Comparison of ENCODE assay signal across 23 cellular contexts in the genomic region with DNA sequence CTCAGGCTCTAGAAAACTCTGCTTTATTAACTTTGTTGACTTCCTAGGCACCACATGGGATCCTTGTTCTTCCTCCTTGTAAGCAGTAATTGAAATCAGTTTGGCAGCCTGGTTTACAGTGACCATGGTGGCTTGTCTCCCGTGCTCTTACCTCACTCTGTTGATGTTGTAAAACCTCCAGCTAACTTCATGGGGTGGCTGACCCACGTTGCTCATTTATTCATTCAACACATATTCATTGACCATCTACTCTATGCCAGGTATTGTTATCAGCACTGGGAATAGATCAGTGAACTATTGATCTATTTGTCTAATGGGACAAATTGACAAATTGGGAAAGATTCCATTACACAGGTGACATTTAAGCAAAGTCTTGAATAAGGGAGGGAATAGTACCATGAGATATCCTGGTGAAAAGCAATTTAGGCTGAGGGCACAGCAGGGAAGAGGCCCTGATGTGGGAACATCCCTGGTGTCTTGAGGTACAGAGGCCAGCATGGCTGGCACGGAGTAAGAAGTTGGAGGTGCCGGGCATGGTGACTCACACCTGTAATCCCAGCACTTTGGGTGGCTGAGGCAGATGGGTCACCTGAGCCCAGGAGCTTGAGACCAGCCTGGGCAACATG. TPM values are rescaled to one million over a fixed set of nuclear protein-coding genes. Genes with fewer than 3 reads are reported as not detected.
DNase-seq lines count a peak whose midpoint lies in the region; ATAC-seq, FAIRE-seq and TF ChIP-seq lines count a peak whose summit lies in the region.
"Had no signal": no experiment of that assay in that cellular context is flagged by ENCODE, and none has a peak within 500 bp of the region (broad histone marks: within the 10 kb centered on the region; RNA-seq: fewer than 3 reads in every experiment).

No MANE protein-coding gene starts in this region.

- H3K27ac ChIP-seq in liver (ENCODE audit: low read depth in 1 of 2, low read length in 2 of 2) (no peak overlapping the region), HepG2 (ENCODE audit: extremely low read length, insufficient read depth, low read length) (no peak overlapping the region), right lobe of liver (no peak overlapping the region), vagina (peak overlapping the region; percentile 30)
- H3K27ac ChIP-seq: 22Rv1; A549; BLaER1 treated with 17β-estradiol and CSF1 and Interleukin-3, amounts not matched to agents 10 nM and 100 nM; C4-2B had no signal

- CTCF ChIA-PET in HepG2 (lab: Yijun Ruan, JAX; ENCODE audit: low intra/inter-chr PET ratio, low total read pairs), result no interaction called here

- H4K20me1 ChIP-seq in HepG2 (ENCODE audit: insufficient read depth, low read length), result no peaks in the 10 kb centered on the region; the same call in 1 of the 2 replicates
- H4K20me1 ChIP-seq: BLaER1 treated with 17β-estradiol and CSF1 and Interleukin-3, amounts not matched to agents 10 nM and 100 nM had no signal

- H3K4me3 ChIP-seq in liver (ENCODE audit: low read depth in 1 of 3, low read length in 3 of 3), result no peak overlapping the region
- H3K4me3 ChIP-seq in HepG2 (replicated peaks in 1 of 3; ENCODE audit: insufficient read depth in 1 of 3, low read depth in 2 of 3, low read length in 3 of 3), result no peak overlapping the region
- H3K4me3 ChIP-seq in right lobe of liver, result no peak overlapping the region
- no peak overlapping the region for H3K4me3 ChIP-seq in vagina
- H3K4me3 ChIP-seq: A549; BLaER1 treated with 17β-estradiol and CSF1 and Interleukin-3, amounts not matched to agents 10 nM and 100 nM had no signal

- ATAC-seq in HepG2 (no peak), right lobe of liver (peak; percentile 68 to 88 (median 75))
- ATAC-seq: A549; CD8-positive, alpha-beta T cell had no signal

- TF ChIP-seq RAD21 in liver (IDR thresholded peaks at IDR 0.05), result peak in 1 of 2 donors; percentile 20
- no peak for TF ChIP-seq RAD21 in HepG2 (CRISPR knock-in tag; IDR thresholded peaks at IDR 0.05)

- in situ Hi-C loops in HepG2 (cut with HindIII; ENCODE audit: extremely low pct_ligation_motif_present, low pct_unique_long_range_greater_than_20kb), result no loop called here

- no peaks in the 10 kb centered on the region for H3K36me3 ChIP-seq in liver (ENCODE audit: control insufficient read depth in 4 of 4, insufficient read depth in 3 of 4, low read depth in 1 of 4, low read length in 3 of 4)
- no peaks in the 10 kb centered on the region for H3K36me3 ChIP-seq in HepG2 (replicated peaks in 1 of 2; ENCODE audit: control insufficient read depth in 1 of 2, insufficient read depth in 2 of 2, low read length in 2 of 2)
- no peaks in the 10 kb centered on the region for H3K36me3 ChIP-seq in right lobe of liver
- no peaks in the 10 kb centered on the region for H3K36me3 ChIP-seq in vagina
- H3K36me3 ChIP-seq: BLaER1 treated with 17β-estradiol and CSF1 and Interleukin-3, amounts not matched to agents 10 nM and 100 nM had no signal

- no peak overlapping the region for H3K4me2 ChIP-seq in HepG2 (ENCODE audit: low read depth, low read length)
- H3K4me2 ChIP-seq: A549; BLaER1 treated with 17β-estradiol and CSF1 and Interleukin-3, amounts not matched to agents 10 nM and 100 nM had no signal

- POLR2A ChIA-PET in HepG2 (lab: Yijun Ruan, JAX), result no interaction called here

- H3K27me3 ChIP-seq in liver (ENCODE audit: control insufficient read depth in 4 of 4, insufficient read depth in 4 of 4, low read length in 3 of 4) (no peaks in the 10 kb centered on the region), HepG2 (ENCODE audit: control insufficient read depth in 1 of 2, insufficient read depth in 2 of 2, low read length in 2 of 2) (0 out of 5 replicates have a peak, but pooled peaks cover 0 to 3% of the 10 kb centered on the region in 2 experiments), right lobe of liver (no peaks in the 10 kb centered on the region), vagina (no peaks in the 10 kb centered on the region)
- H3K27me3 ChIP-seq: BLaER1 treated with 17β-estradiol and CSF1 and Interleukin-3, amounts not matched to agents 10 nM and 100 nM had no signal

- no peaks in the 10 kb centered on the region for H3K9me3 ChIP-seq in liver (ENCODE audit: control insufficient read depth in 4 of 4, low read length in 3 of 4)
- no peaks in the 10 kb centered on the region for H3K9me3 ChIP-seq in HepG2 (ENCODE audit: low read length)
- H3K9me3 ChIP-seq in right lobe of liver, result no peaks in the 10 kb centered on the region
- no peaks in the 10 kb centered on the region for H3K9me3 ChIP-seq in vagina
- H3K9me3 ChIP-seq: A549, Caco-2 had no signal

- H3K79me2 ChIP-seq in HepG2 (ENCODE audit: insufficient read depth, low read length), result no peaks in the 10 kb centered on the region

- intact Hi-C loops in HepG2 (cut with micrococcal nuclease; ENCODE audit: unreplicated experiment), result no loop called here
- intact Hi-C loops in right lobe of liver (cut with DNase I), result no loop called here
- intact Hi-C loops in vagina (cut with DNase I), result no loop called here

- no peak overlapping the region for H2AFZ ChIP-seq in HepG2 (ENCODE audit: low read length)

- FAIRE-seq in HepG2 (lab: Jason Lieb, UNC), result no peak
- FAIRE-seq: A549, D721Med, G401.6, GM12891, GM19239 had no signal

- TF ChIP-seq POLR2A in HepG2 (IDR thresholded peaks at IDR 0.05; ENCODE audit: insufficient read depth in 1 of 2, low read depth in 2 of 2, low read length in 2 of 2), result no peak
- no peak for TF ChIP-seq POLR2A in right lobe of liver (IDR thresholded peaks at IDR 0.05)
- TF ChIP-seq POLR2A in vagina (IDR thresholded peaks at IDR 0.05), result no peak

- TF ChIP-seq EP300 in HepG2 (IDR thresholded peaks at IDR 0.05; ENCODE audit: low read depth in 2 of 2, low read length in 2 of 2), result no peak
- no peak for TF ChIP-seq EP300 in HepG2 (CRISPR knock-in tag; IDR thresholded peaks at IDR 0.05; ENCODE audit: borderline replicate concordance)

- TF ChIP-seq CTCF in liver (IDR thresholded peaks at IDR 0.05; ENCODE audit: low read depth, low read length, missing input control) (no peak), HepG2 (CRISPR knock-in tag; IDR thresholded peaks at IDR 0.05) (no peak), right lobe of liver (IDR thresholded peaks at IDR 0.05) (no peak), vagina (IDR thresholded peaks at IDR 0.05) (no peak)

- peaks cover 2 to 7% (median 4%) of the 10 kb centered on the region in 4 donors for H3K4me1 ChIP-seq in liver (ENCODE audit: control insufficient read depth in 4 of 4, insufficient read depth in 4 of 4, low read length in 3 of 4)
- H3K4me1 ChIP-seq in HepG2 (ENCODE audit: insufficient read depth, low read length), result no peaks in the 10 kb centered on the region
- peaks cover 0 to 20% (median 9%) of the 10 kb centered on the region in 4 donors for H3K4me1 ChIP-seq in right lobe of liver
- peaks cover 41% of the 10 kb centered on the region for H3K4me1 ChIP-seq in vagina
- H3K4me1 ChIP-seq: A549; BLaER1 treated with 17β-estradiol and CSF1 and Interleukin-3, amounts not matched to agents 10 nM and 100 nM; Caco-2 had no signal

- H3K9ac ChIP-seq in liver (ENCODE audit: low read depth in 1 of 2, low read length in 2 of 2), result no peak overlapping the region
- no peak overlapping the region for H3K9ac ChIP-seq in HepG2 (ENCODE audit: insufficient read depth, low read depth, low read length)
- H3K9ac ChIP-seq: BLaER1 treated with 17β-estradiol and CSF1 and Interleukin-3, amounts not matched to agents 10 nM and 100 nM had no signal

- 66% methylated on average over 4 of the region's 4 CpGs for WGBS in liver
- WGBS in HepG2 (ENCODE audit: low lambda C conversion rate), result 25% methylated on average over 4 of the region's 4 CpGs
- 65% methylated on average over 4 of the region's 4 CpGs for WGBS in right lobe of liver (ENCODE audit: insufficient coverage, low coverage, low lambda C conversion rate, missing lambda C conversion rate)

- DNase-seq in HepG2 (ENCODE audit: low spot score), result no peak
- no peak for DNase-seq in right lobe of liver
- no peak for DNase-seq in vagina (ENCODE audit: extremely low spot score in 2 of 2)
- no peak for DNase-seq in NCI-H2227 (lab: John Stamatoyannopoulos, UW; ENCODE audit: unreplicated experiment)
- no peak for DNase-seq in SIG-M5 (lab: John Stamatoyannopoulos, UW)
- DNase-seq: AML-193; Caco-2; Calu3; CD4-positive, alpha-beta T cell; CD8-positive, alpha-beta T cell; DMS79 treated with DMSO at 0.1 percent for 48 hours; GF-D8 had no signal

- BruUV-seq in HepG2 (replicated peaks; lab: Mats Ljungman, UMichigan), result no TSS peak

TF ChIP-seq in liver, 16 proteins besides CTCF, POLR2A, EP300 and RAD21 (continues in another document):
- TF ChIP-seq EGR1 (IDR thresholded peaks at IDR 0.05; ENCODE audit: low read depth in 2 of 2), result no peak

TF ChIP-seq in HepG2, 621 proteins besides CTCF, POLR2A, EP300 and RAD21 (continues in another document):
- no peak for TF ChIP-seq ASH2L (IDR thresholded peaks at IDR 0.05; ENCODE audit: insufficient read length, low read depth, low read length)

RNA-seq across cellular contexts. Expression of gene ESR1, which starts 19.1 kb away (rescaled TPM):
- total RNA-seq in liver (10 to 100 TPM in 1 of 2 donors, under 1 TPM in 1; 0.05 to 16.1 TPM), HepG2 (2016; rRNA removed; fragmentation: Illumina TruSeq; extraction: Trizol) (not detected in 2 replicates), right lobe of liver (10 to 100 TPM in 4 of 6 experiments, 1 to 10 TPM in 2; 1.6 to 59.9 (median 18.6) TPM), vagina (50.3 TPM)
- polyA plus RNA-seq in liver (1 to 10 TPM; 4.7 to 8.0 TPM), HepG2 (2011; rRNA removed) (not detected in 2 replicates)
- not detected in 2 replicates for total RNA-seq in HepG2 (2016; cell fraction: cytosol; rRNA removed; fragmentation: Illumina TruSeq; extraction: Trizol; ENCODE audit: low read depth)
- not detected in 2 replicates for total RNA-seq in HepG2 (2016; cell fraction: insoluble cytoplasmic fraction; rRNA removed; fragmentation: Illumina TruSeq; extraction: Trizol)
- not detected in 2 replicates for total RNA-seq in HepG2 (2016; cell fraction: membrane; rRNA removed; fragmentation: Illumina TruSeq; extraction: Trizol)
- total RNA-seq in HepG2 (2016; cell fraction: nucleus; rRNA removed; fragmentation: Illumina TruSeq; extraction: Trizol), result not detected in 2 replicates
- polyA plus RNA-seq in HepG2 (2011; cell fraction: cytosol; rRNA removed), result not detected in 2 replicates
- 0.07 TPM in 1 of 2 replicates, not detected in the other for polyA plus RNA-seq in HepG2 (2011; cell fraction: nucleus; rRNA removed)
- polyA plus RNA-seq in HepG2 (2012), result 0.04 and 0.07 TPM in 2 replicates
- polyA plus RNA-seq in HepG2 (2016; cell fraction: cytosol; fragmentation: Illumina TruSeq; extraction: Trizol; ENCODE audit: low read depth), result not detected in 2 replicates
- polyA plus RNA-seq in HepG2 (2016; cell fraction: insoluble cytoplasmic fraction; fragmentation: Illumina TruSeq; extraction: Trizol; ENCODE audit: low read depth), result not detected in 2 replicates
- not detected in 2 replicates for polyA plus RNA-seq in HepG2 (2016; cell fraction: membrane; fragmentation: Illumina TruSeq; extraction: Trizol; ENCODE audit: low read depth)
- polyA plus RNA-seq in HepG2 (2016; cell fraction: nucleus; fragmentation: Illumina TruSeq; extraction: Trizol; ENCODE audit: insufficient read depth, low read depth), result not detected in 2 replicates
- 0.56 TPM in 1 of 2 replicates, not detected in the other for polyA minus RNA-seq in HepG2 (2011; rRNA and poly(A)+ RNA removed; ENCODE audit: low replicate concordance)
- polyA minus RNA-seq in HepG2 (2011; cell fraction: cytosol; rRNA and poly(A)+ RNA removed), result not detected in 2 replicates
- not detected in 2 replicates for polyA minus RNA-seq in HepG2 (2011; cell fraction: nucleus; rRNA and poly(A)+ RNA removed)
- total RNA-seq: A172, Caco-2 had no signal
- polyA plus RNA-seq: A549, BJ had no signal
